In the genomic region with DNA sequence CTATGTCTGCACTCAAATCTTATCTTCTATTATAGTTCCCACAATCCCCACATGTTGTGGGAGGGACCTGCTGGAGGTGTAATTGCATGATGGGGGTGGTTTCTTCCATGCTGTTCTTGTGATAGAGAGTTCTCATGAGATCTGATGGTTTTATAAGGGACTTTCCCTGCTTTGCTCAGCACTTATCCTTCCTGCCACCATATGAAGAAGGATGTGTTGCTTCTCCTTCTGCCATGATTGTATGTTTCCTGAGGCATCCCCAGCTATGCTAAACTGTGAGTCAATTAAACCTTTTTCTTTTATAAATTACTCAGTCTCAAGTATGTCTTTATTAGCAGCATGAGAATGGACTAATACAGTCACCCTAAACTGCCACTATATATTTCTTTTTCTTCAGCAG, we compare ENCODE assay signal across 18 cellular contexts.
DNase-seq lines count a peak whose midpoint lies in the region; ATAC-seq, FAIRE-seq and TF ChIP-seq lines count a peak whose summit lies in the region.
"Had no signal": no experiment of that assay in that cellular context is flagged by ENCODE, and none has a peak within 500 bp of the region (broad histone marks: within the 10 kb centered on the region; RNA-seq: fewer than 3 reads in every experiment).

No MANE protein-coding gene starts in this region.

- no TSS peak for BruUV-seq in GM12878 (replicated peaks; lab: Mats Ljungman, UMichigan)

- ATAC-seq in activated T-cell treated with anti-CD3 and anti-CD28 coated beads, Interleukin-2, amount 50 U/mL, for 72 hours (replicated peaks in 1 of 2), result no peak
- ATAC-seq in GM12878 (no peak), GM19351 (IDR thresholded peaks at IDR 0.05; ENCODE audit: unreplicated experiment) (no peak)
- ATAC-seq: GM23338, HCT116 had no signal

- TF ChIP-seq POLR2A in GM12878 (IDR thresholded peaks at IDR 0.05; ENCODE audit: low read depth, low read length) (no peak), esophagus muscularis mucosa (IDR thresholded peaks at IDR 0.05; ENCODE audit: low read depth) (no peak)

- POLR2A ChIA-PET in GM12878 (lab: Charles Lee), result no interaction called here

- no peaks in the 10 kb centered on the region for H3K36me3 ChIP-seq in GM12878 (ENCODE audit: control insufficient read depth in 2 of 2, insufficient read depth in 2 of 2, low read length in 1 of 2)
- H3K36me3 ChIP-seq in esophagus muscularis mucosa, result no peaks in the 10 kb centered on the region

- H3K27ac ChIP-seq in GM12878 (ENCODE audit: control insufficient read depth, insufficient read depth) (no peak overlapping the region), esophagus muscularis mucosa (replicated peaks in 1 of 4) (no peak overlapping the region)

- H3K36me3 Mint-ChIP-seq in activated T-cell treated with anti-CD3 and anti-CD28 coated beads, Interleukin-2, amount 50 U/mL, for 72 hours (ENCODE audit: insufficient read depth in 2 of 2), result peaks cover 15% of the 10 kb centered on the region in 2 donors
- H3K36me3 Mint-ChIP-seq in HFFc6 (ENCODE audit: low read depth), result no peaks in the 10 kb centered on the region

- H3K9ac ChIP-seq in GM12878 (ENCODE audit: control insufficient read depth, insufficient read depth, low read length), result no peak overlapping the region

- RAD21 ChIA-PET in GM12878 (lab: Charles Lee; ENCODE audit: unreplicated experiment), result no interaction called here

- no peak overlapping the region for H3K4me2 ChIP-seq in GM12878 (ENCODE audit: control insufficient read depth, insufficient read depth)
- H3K4me2 ChIP-seq: GM23338 had no signal

- H4K20me1 ChIP-seq in GM12878 (ENCODE audit: control insufficient read depth, insufficient read depth), result no peaks in the 10 kb centered on the region

- peak; percentile 9 for FAIRE-seq in HTR-8/SVneo (lab: Jason Lieb, UNC)
- FAIRE-seq in GM12878 (lab: Jason Lieb, UNC), result peak; percentile 70
- FAIRE-seq: G401.6, GM19239 had no signal

- no peaks in the 10 kb centered on the region for H3K79me2 ChIP-seq in GM12878 (ENCODE audit: control insufficient read depth, insufficient read depth, low read length)

- no peak overlapping the region for H2AFZ ChIP-seq in GM12878 (ENCODE audit: control insufficient read depth, low read depth, low read length)
- H2AFZ ChIP-seq: GM23338 had no signal

- DNase-seq in activated T-cell treated with anti-CD3 and anti-CD28 coated beads, Interleukin-2, amount 50 U/mL, for 72 hours, result no peak
- no peak for DNase-seq in activated T-cell treated with anti-CD3 and anti-CD28 coated beads for 4 hours
- no peak for DNase-seq in HTR-8/SVneo (ENCODE audit: insufficient read length, low spot score)
- no peak for DNase-seq in GM12878 (ENCODE audit: low read depth, low spot score)
- DNase-seq in esophagus muscularis mucosa (ENCODE audit: extremely low spot score), result peak; percentile 34
- no peak for DNase-seq in effector CD4-positive, alpha-beta T cell
- no peak for DNase-seq in HFFc6
- DNase-seq: C1 segment of cervical spinal cord; Caco-2; CD4-positive, alpha-beta memory T cell; DMS153; DND-41; H9 had no signal

- H3K27me3 ChIP-seq in GM12878 (replicated peaks in 1 of 2; ENCODE audit: control insufficient read depth in 2 of 2, insufficient read depth in 2 of 2, low read length in 1 of 2) (no peaks in the 10 kb centered on the region), esophagus muscularis mucosa (no peaks in the 10 kb centered on the region)

- H3K27ac Mint-ChIP-seq in activated T-cell treated with anti-CD3 and anti-CD28 coated beads, Interleukin-2, amount 50 U/mL, for 72 hours, result peak overlapping the region; percentile 16
- H3K27ac Mint-ChIP-seq in HFFc6, result no peak overlapping the region
- H3K27ac Mint-ChIP-seq: GM23338, H9 had no signal

- no peak for TF ChIP-seq EP300 in GM12878 (IDR thresholded peaks at IDR 0.05; ENCODE audit: borderline replicate concordance in 1 of 2, control insufficient read depth in 1 of 2, low read depth in 2 of 2, low read length in 2 of 2)
- no peak for TF ChIP-seq EP300 in esophagus muscularis mucosa (IDR thresholded peaks at IDR 0.05)

- H3K9me3 Mint-ChIP-seq in activated T-cell treated with anti-CD3 and anti-CD28 coated beads, Interleukin-2, amount 50 U/mL, for 72 hours, result peaks cover 6 to 16% of the 10 kb centered on the region in 2 donors
- peaks cover 32% of the 10 kb centered on the region for H3K9me3 Mint-ChIP-seq in HFFc6

- SMC1A ChIA-PET in GM12878 (lab: Charles Lee; ENCODE audit: uncharacterized antibody, unreplicated experiment), result interaction anchor here (1.3 kb wide), 1 partner anchor 8 kb away, joined by 5 read pairs; no protein-coding TSS in a partner anchor

- no peaks in the 10 kb centered on the region for H3K27me3 Mint-ChIP-seq in activated T-cell treated with anti-CD3 and anti-CD28 coated beads, Interleukin-2, amount 50 U/mL, for 72 hours (ENCODE audit: low read depth)
- H3K27me3 Mint-ChIP-seq in HFFc6 (ENCODE audit: insufficient read depth), result no peaks in the 10 kb centered on the region

- H3K4me3 ChIP-seq in GM12878 (no peak overlapping the region), esophagus muscularis mucosa (no peak overlapping the region)
- H3K4me3 ChIP-seq: GM23338 had no signal

- TF ChIP-seq CTCF in GM12878 (IDR thresholded peaks at IDR 0.05 in 2 of 3, conservative IDR thresholded peaks at IDR 0.05 in 1 of 3; ENCODE audit: control insufficient read depth in 2 of 3, extremely low read depth in 1 of 3, insufficient read depth in 1 of 3, low read depth in 3 of 3, low read length in 3 of 3), result no peak
- TF ChIP-seq CTCF in esophagus muscularis mucosa (IDR thresholded peaks at IDR 0.05), result no peak
- no peak for TF ChIP-seq CTCF in HFFc6 (IDR thresholded peaks at IDR 0.05)

- H3K4me1 Mint-ChIP-seq in activated T-cell treated with anti-CD3 and anti-CD28 coated beads, Interleukin-2, amount 50 U/mL, for 72 hours (ENCODE audit: low read depth), result peaks cover 6% of the 10 kb centered on the region
- no peaks in the 10 kb centered on the region for H3K4me1 Mint-ChIP-seq in HFFc6 (ENCODE audit: low read depth)
- H3K4me1 Mint-ChIP-seq: GM23338, H9 had no signal

- H3K4me3 Mint-ChIP-seq in activated T-cell treated with anti-CD3 and anti-CD28 coated beads, Interleukin-2, amount 50 U/mL, for 72 hours, result no peak overlapping the region
- H3K4me3 Mint-ChIP-seq in HFFc6, result no peak overlapping the region
- H3K4me3 Mint-ChIP-seq: GM23338, H9 had no signal

- TF ChIP-seq RAD21 in GM12878 (IDR thresholded peaks at IDR 0.05; ENCODE audit: insufficient read depth, low read depth, low read length), result no peak

- CTCF ChIA-PET in GM12878 (lab: Yijun Ruan, JAX), result no interaction called here

- in situ Hi-C loops in GM12878 (cut with MboI), result no loop called here

- H3K4me1 ChIP-seq in GM12878 (ENCODE audit: control insufficient read depth, insufficient read depth, low read length) (no peaks in the 10 kb centered on the region), esophagus muscularis mucosa (no peaks in the 10 kb centered on the region)
- H3K4me1 ChIP-seq: Caco-2 had no signal

- no peaks in the 10 kb centered on the region; the same call in 1 of the 3 replicates for H3K9me3 ChIP-seq in GM12878 (replicated peaks; ENCODE audit: control insufficient read depth, insufficient read depth, low read length)
- no peaks in the 10 kb centered on the region for H3K9me3 ChIP-seq in esophagus muscularis mucosa

- intact Hi-C loops in GM12878 (cut with micrococcal nuclease; ENCODE audit: unreplicated experiment) (no loop called here), esophagus muscularis mucosa (cut with DNase I) (no loop called here)

TF ChIP-seq in GM12878, 131 proteins besides CTCF, POLR2A, EP300 and RAD21:
- TF ChIP-seq HDAC6 (IDR thresholded peaks at IDR 0.05; ENCODE audit: unreplicated experiment) (no peak), ATF7 (IDR thresholded peaks at IDR 0.05; ENCODE audit: low read depth) (no peak), MAX (IDR thresholded peaks at IDR 0.05; ENCODE audit: low read depth, low read length) (no peak), STAT1 (conservative IDR thresholded peaks at IDR 0.05) (no peak), SPI1 (IDR thresholded peaks at IDR 0.05; ENCODE audit: borderline replicate concordance, insufficient read depth, low read depth, low read length) (no peak), HDAC2 (IDR thresholded peaks at IDR 0.05) (no peak), CBFB (IDR thresholded peaks at IDR 0.05; ENCODE audit: low read depth) (no peak)
TF ChIP-seq in GM12878: peak in this region for 0.
